Comparison of ENCODE assay signal across 13 cellular contexts in genomic region chr6:44061375-44062104, GRCh38.
A peak's percentile ranks its signal among the peaks of the same experiment; 100 is the strongest.
DNase-seq lines count a peak whose midpoint lies in the region; ATAC-seq and TF ChIP-seq lines count a peak whose summit lies in the region.
"Had no signal": no experiment of that assay in that cellular context is flagged by ENCODE, and none has a peak within 500 bp of the region (broad histone marks: within the 10 kb centered on the region; RNA-seq: fewer than 3 reads in every experiment).

No MANE protein-coding gene starts in this region.

- peak overlapping the region; percentile 61 for H3K27ac Mint-ChIP-seq in stimulated activated effector memory CD8-positive, alpha-beta T cell treated with anti-CD3 and anti-CD28 coated beads, Interleukin-12 subunit alpha, Interleukin-12 subunit beta, amount 100 ng/mL, for 72 hours
- H3K27ac Mint-ChIP-seq: activated CD8-positive, alpha-beta memory T cell treated with anti-CD3 and anti-CD28 coated beads, Interleukin-2, amount 10 ng/mL, durations not matched to agents 7 days and 5 days; activated naive CD4-positive, alpha-beta T cell treated with anti-CD3 and anti-CD28 coated beads, Interleukin-2, amount 50 U/mL, for 24 hours; IgD-negative memory B cell had no signal

- H3K9me3 Mint-ChIP-seq in stimulated activated effector memory CD8-positive, alpha-beta T cell treated with anti-CD3 and anti-CD28 coated beads, Interleukin-12 subunit alpha, Interleukin-12 subunit beta, amount 100 ng/mL, for 72 hours: no peaks in the 10 kb centered on the region
- H3K9me3 Mint-ChIP-seq: activated naive CD4-positive, alpha-beta T cell treated with anti-CD3 and anti-CD28 coated beads, Interleukin-2, amount 50 U/mL, for 24 hours; natural killer cell had no signal

- no peaks in the 10 kb centered on the region for H3K27me3 ChIP-seq in foreskin keratinocyte
- H3K27me3 ChIP-seq in Karpas-422 (ENCODE audit: low read length): no peaks in the 10 kb centered on the region

- ATAC-seq in foreskin keratinocyte: no peak
- ATAC-seq in stimulated activated effector memory CD8-positive, alpha-beta T cell treated with anti-CD3 and anti-CD28 coated beads, Interleukin-12 subunit alpha, Interleukin-12 subunit beta, amount 100 ng/mL, for 72 hours: no peak
- ATAC-seq in left lobe of liver: no peak
- ATAC-seq in GM18502 (IDR thresholded peaks at IDR 0.05; ENCODE audit: poor library complexity, unreplicated experiment): no peak
- ATAC-seq: activated CD8-positive, alpha-beta memory T cell treated with anti-CD3 and anti-CD28 coated beads, Interleukin-2, amount 10 ng/mL, durations not matched to agents 7 days and 5 days; natural killer cell had no signal

- H3K4me1 Mint-ChIP-seq in stimulated activated effector memory CD8-positive, alpha-beta T cell treated with anti-CD3 and anti-CD28 coated beads, Interleukin-12 subunit alpha, Interleukin-12 subunit beta, amount 100 ng/mL, for 72 hours: peaks cover 51% of the 10 kb centered on the region
- H3K4me1 Mint-ChIP-seq: activated naive CD4-positive, alpha-beta T cell treated with anti-CD3 and anti-CD28 coated beads, Interleukin-2, amount 50 U/mL, for 24 hours had no signal

- no peaks in the 10 kb centered on the region for H3K36me3 ChIP-seq in Karpas-422 (ENCODE audit: insufficient read depth, low read length)

- peaks cover 53% of the 10 kb centered on the region for H3K4me1 ChIP-seq in foreskin keratinocyte
- peaks cover 5% of the 10 kb centered on the region; the same call in 1 of the 2 replicates for H3K4me1 ChIP-seq in Karpas-422 (ENCODE audit: low read length)

- H3K4me3 ChIP-seq in Karpas-422 (ENCODE audit: low read length): no peak overlapping the region

- H3K4me2 ChIP-seq in Karpas-422 (ENCODE audit: low read depth, low read length, poor library complexity, severe bottlenecking): no peak overlapping the region

- H3K27ac ChIP-seq in foreskin keratinocyte (peak overlapping the region; percentile 60), Karpas-422 (ENCODE audit: low read length) (no peak overlapping the region)

- no peaks in the 10 kb centered on the region for H3K36me3 Mint-ChIP-seq in stimulated activated effector memory CD8-positive, alpha-beta T cell treated with anti-CD3 and anti-CD28 coated beads, Interleukin-12 subunit alpha, Interleukin-12 subunit beta, amount 100 ng/mL, for 72 hours
- H3K36me3 Mint-ChIP-seq: activated naive CD4-positive, alpha-beta T cell treated with anti-CD3 and anti-CD28 coated beads, Interleukin-2, amount 50 U/mL, for 24 hours; IgD-negative memory B cell; natural killer cell had no signal

- H3K9me3 ChIP-seq in Karpas-422 (ENCODE audit: low read length): no peaks in the 10 kb centered on the region

- H4K20me1 ChIP-seq in Karpas-422 (ENCODE audit: insufficient read depth, low read depth, low read length): 0 out of 2 replicates have a peak, but pooled peaks cover 3% of the 10 kb centered on the region

- intact Hi-C loops in posterior vena cava (cut with DNase I): no loop called here

- no peak overlapping the region for H3K9ac ChIP-seq in Karpas-422 (ENCODE audit: low read length)

- H2AFZ ChIP-seq in Karpas-422 (ENCODE audit: low read length): no peak overlapping the region

- no peaks in the 10 kb centered on the region for H3K9me2 ChIP-seq in Karpas-422 (replicated peaks; ENCODE audit: insufficient read depth, low read length)

- DNase-seq in HT1080 (ENCODE audit: low read depth) (peak; percentile 39), astrocyte of the hippocampus (ENCODE audit: low read depth, low spot score) (peak; percentile 53), foreskin keratinocyte (peak in 1 of 2 donors; percentile 63), Karpas-422 (no peak), left lobe of liver (ENCODE audit: low spot score) (no peak), posterior vena cava (ENCODE audit: low spot score) (no peak)
- no peak for DNase-seq in stimulated activated effector memory CD8-positive, alpha-beta T cell treated with anti-CD3 and anti-CD28 coated beads, Interleukin-12 subunit alpha, Interleukin-12 subunit beta, amount 100 ng/mL, for 72 hours (ENCODE audit: low spot score in 2 of 2)
- DNase-seq: activated CD8-positive, alpha-beta memory T cell treated with anti-CD3 and anti-CD28 coated beads, Interleukin-2, amount 10 ng/mL, durations not matched to agents 7 days and 5 days; natural killer cell; SIG-M5 had no signal

- TF ChIP-seq CTCF in foreskin keratinocyte (conservative IDR thresholded peaks at IDR 0.05): no peak

- no peaks in the 10 kb centered on the region for H3K79me2 ChIP-seq in Karpas-422 (ENCODE audit: low read length)

- no peak overlapping the region for H3K4me3 Mint-ChIP-seq in stimulated activated effector memory CD8-positive, alpha-beta T cell treated with anti-CD3 and anti-CD28 coated beads, Interleukin-12 subunit alpha, Interleukin-12 subunit beta, amount 100 ng/mL, for 72 hours
- H3K4me3 Mint-ChIP-seq: activated CD8-positive, alpha-beta memory T cell treated with anti-CD3 and anti-CD28 coated beads, Interleukin-2, amount 10 ng/mL, durations not matched to agents 7 days and 5 days; activated naive CD4-positive, alpha-beta T cell treated with anti-CD3 and anti-CD28 coated beads, Interleukin-2, amount 50 U/mL, for 24 hours; IgD-negative memory B cell; natural killer cell had no signal

Comparison
In these comparisons a context has a peak if more than half of its experiments do, and no peak if none do; other contexts are left out.
1. DNase-seq: peak in HT1080 (single experiment) and astrocyte of the hippocampus (single experiment); none in stimulated activated effector memory CD8-positive, alpha-beta T cell treated with anti-CD3 and anti-CD28 coated beads, Interleukin-12 subunit alpha, Interleukin-12 subunit beta, amount 100 ng/mL, for 72 hours (0 of 2), Karpas-422 (single experiment), left lobe of liver (single experiment) and posterior vena cava (single experiment).